19 cellular contexts compared by ENCODE assay signal in the genomic region with DNA sequence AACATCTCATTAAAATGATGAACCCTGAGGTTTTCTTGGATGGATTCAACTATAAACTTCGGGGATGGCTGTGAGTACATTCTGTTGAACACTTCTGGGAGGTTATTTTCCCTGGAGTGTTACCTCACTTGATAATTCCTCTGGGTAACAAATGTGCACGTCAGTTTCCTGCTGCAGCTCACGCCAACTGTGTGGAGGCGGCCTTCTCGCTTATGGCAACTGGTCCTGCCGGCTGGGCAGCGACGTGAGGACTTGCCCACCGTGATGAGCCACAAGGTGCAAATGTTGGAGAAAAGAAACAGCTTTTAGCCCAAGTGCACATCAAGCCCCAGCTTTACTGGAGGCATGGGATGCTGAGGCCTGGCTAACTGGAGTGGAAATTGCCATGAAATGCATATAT. TPM values are rescaled to one million over a fixed set of nuclear protein-coding genes. Genes with fewer than 3 reads are reported as not detected.
DNase-seq lines count a peak whose midpoint lies in the region; ATAC-seq and TF ChIP-seq lines count a peak whose summit lies in the region.
"Had no signal": no experiment of that assay in that cellular context is flagged by ENCODE, and none has a peak within 500 bp of the region (broad histone marks: within the 10 kb centered on the region; RNA-seq: fewer than 3 reads in every experiment).

No MANE protein-coding gene starts in this region.

- H3K27ac ChIP-seq in GM23338 (ENCODE audit: low read depth) (no peak overlapping the region), VCaP (peak overlapping the region; percentile 37; the same call in 1 of the 2 replicates), dorsolateral prefrontal cortex (no peak overlapping the region)
- H3K27ac ChIP-seq: BLaER1, C4-2B had no signal

- H3K27me3 ChIP-seq in GM23338 (ENCODE audit: insufficient read depth) (no peaks in the 10 kb centered on the region), dorsolateral prefrontal cortex (no peaks in the 10 kb centered on the region)
- H3K27me3 ChIP-seq: BLaER1 had no signal

- TF ChIP-seq CTCF in GM23338 (conservative IDR thresholded peaks at IDR 0.05; ENCODE audit: low read depth in 2 of 2) (no peak), VCaP (conservative IDR thresholded peaks at IDR 0.05) (no peak), mesothelial cell of epicardium (IDR thresholded peaks at IDR 0.05; ENCODE audit: unreplicated experiment) (no peak), dorsolateral prefrontal cortex (IDR thresholded peaks at IDR 0.05 in 54 of 56, conservative IDR thresholded peaks at IDR 0.05 in 2 of 56; ENCODE audit: low read depth in 1 of 56, partially characterized antibody in 56 of 56) (no peak)

- no peak overlapping the region for H3K27ac Mint-ChIP-seq in GM23338
- peak overlapping the region; percentile 21 for H3K27ac Mint-ChIP-seq in mesothelial cell of epicardium
- H3K27ac Mint-ChIP-seq: CD4-positive, CD25-positive, alpha-beta regulatory T cell; CD8-positive, alpha-beta T cell had no signal

- H3K9me3 Mint-ChIP-seq in GM23338, result no peaks in the 10 kb centered on the region
- H3K9me3 Mint-ChIP-seq in mesothelial cell of epicardium, result no peaks in the 10 kb centered on the region
- H3K9me3 Mint-ChIP-seq: CD8-positive, alpha-beta T cell had no signal

- H3K27me3 Mint-ChIP-seq in GM23338 (ENCODE audit: insufficient read depth, low read depth, poor library complexity) (peaks cover 7% of the 10 kb centered on the region), mesothelial cell of epicardium (ENCODE audit: low read depth) (peaks cover 2% of the 10 kb centered on the region)

- H3K4me1 Mint-ChIP-seq in GM23338 (peaks cover 51% of the 10 kb centered on the region), mesothelial cell of epicardium (peaks cover 20% of the 10 kb centered on the region)

- 0 out of 2 replicates have a peak, but pooled peaks cover 8% of the 10 kb centered on the region for H3K9me2 ChIP-seq in GM23338 (ENCODE audit: insufficient read depth)

- H3K4me3 Mint-ChIP-seq in GM23338 (no peak overlapping the region), mesothelial cell of epicardium (no peak overlapping the region)
- H3K4me3 Mint-ChIP-seq: CD4-positive, CD25-positive, alpha-beta regulatory T cell; CD8-positive, alpha-beta T cell had no signal

- H3K36me3 ChIP-seq in GM23338 (ENCODE audit: insufficient read depth), result no peaks in the 10 kb centered on the region
- H3K36me3 ChIP-seq: BLaER1 had no signal

- H3K4me3 ChIP-seq in GM23338 (no peak overlapping the region), dorsolateral prefrontal cortex (no peak overlapping the region)
- H3K4me3 ChIP-seq: BLaER1 had no signal

- no peak for ATAC-seq in GM23338
- ATAC-seq: CD8-positive, alpha-beta T cell; HCT116 had no signal

- intact Hi-C loops in dorsolateral prefrontal cortex (cut with DNase I), result no loop called here

- no peak overlapping the region for H2AFZ ChIP-seq in GM23338

- peak overlapping the region; percentile 32; the same call in 1 of the 2 replicates for H3K4me2 ChIP-seq in GM23338
- H3K4me2 ChIP-seq: BLaER1 had no signal

- peaks cover 7% of the 10 kb centered on the region for H3F3A ChIP-seq in GM23338 (replicated peaks; ENCODE audit: low read depth)

- no peak for DNase-seq in GM23338 (ENCODE audit: low spot score)
- DNase-seq in mesothelial cell of epicardium (ENCODE audit: low spot score in 2 of 2, unreplicated experiment in 2 of 2), result no peak
- no peak for DNase-seq in NCI-H748 treated with DMSO at 0.1 percent for 48 hours (lab: John Stamatoyannopoulos, UW)
- DNase-seq in dorsolateral prefrontal cortex, result no peak
- DNase-seq in NCI-H2196 treated with DMSO at 0.1 percent for 48 hours (lab: John Stamatoyannopoulos, UW; ENCODE audit: unreplicated experiment), result no peak
- DNase-seq: Caco-2; CD4-positive, CD25-positive, alpha-beta regulatory T cell; CD8-positive, alpha-beta T cell; DMS 273 treated with DMSO at 0.1 percent for 48 hours; DMS79; GF-D8; GOT3; H7 had no signal

- no peaks in the 10 kb centered on the region for H3K36me3 Mint-ChIP-seq in GM23338 (ENCODE audit: low read depth)
- no peaks in the 10 kb centered on the region for H3K36me3 Mint-ChIP-seq in mesothelial cell of epicardium
- H3K36me3 Mint-ChIP-seq: CD4-positive, CD25-positive, alpha-beta regulatory T cell; CD8-positive, alpha-beta T cell had no signal

- H3K79me2 ChIP-seq in GM23338 (replicated peaks; ENCODE audit: insufficient read depth), result no peaks in the 10 kb centered on the region

- H4K20me1 ChIP-seq in GM23338 (replicated peaks; ENCODE audit: insufficient read depth), result no peaks in the 10 kb centered on the region
- H4K20me1 ChIP-seq: BLaER1 had no signal

- peaks cover 15% of the 10 kb centered on the region for H3K4me1 ChIP-seq in GM23338 (ENCODE audit: insufficient read depth)
- H3K4me1 ChIP-seq: BLaER1 had no signal

TF ChIP-seq in GM23338, 12 proteins besides CTCF, POLR2A, EP300 and RAD21 (continues in another document):
- TF ChIP-seq JUNB (IDR thresholded peaks at IDR 0.05; ENCODE audit: unreplicated experiment) (no peak), CREB1 (CRISPR knock-in tag; IDR thresholded peaks at IDR 0.05; ENCODE audit: low read depth) (no peak), ZNF331 (CRISPR knock-in tag; IDR thresholded peaks at IDR 0.05; ENCODE audit: low read depth) (no peak), ZNF114 (CRISPR knock-in tag; IDR thresholded peaks at IDR 0.05) (no peak), EZH2phosphoT487 (IDR thresholded peaks at IDR 0.05; ENCODE audit: unreplicated experiment) (no peak)
- TF ChIP-seq, protein P1, sequence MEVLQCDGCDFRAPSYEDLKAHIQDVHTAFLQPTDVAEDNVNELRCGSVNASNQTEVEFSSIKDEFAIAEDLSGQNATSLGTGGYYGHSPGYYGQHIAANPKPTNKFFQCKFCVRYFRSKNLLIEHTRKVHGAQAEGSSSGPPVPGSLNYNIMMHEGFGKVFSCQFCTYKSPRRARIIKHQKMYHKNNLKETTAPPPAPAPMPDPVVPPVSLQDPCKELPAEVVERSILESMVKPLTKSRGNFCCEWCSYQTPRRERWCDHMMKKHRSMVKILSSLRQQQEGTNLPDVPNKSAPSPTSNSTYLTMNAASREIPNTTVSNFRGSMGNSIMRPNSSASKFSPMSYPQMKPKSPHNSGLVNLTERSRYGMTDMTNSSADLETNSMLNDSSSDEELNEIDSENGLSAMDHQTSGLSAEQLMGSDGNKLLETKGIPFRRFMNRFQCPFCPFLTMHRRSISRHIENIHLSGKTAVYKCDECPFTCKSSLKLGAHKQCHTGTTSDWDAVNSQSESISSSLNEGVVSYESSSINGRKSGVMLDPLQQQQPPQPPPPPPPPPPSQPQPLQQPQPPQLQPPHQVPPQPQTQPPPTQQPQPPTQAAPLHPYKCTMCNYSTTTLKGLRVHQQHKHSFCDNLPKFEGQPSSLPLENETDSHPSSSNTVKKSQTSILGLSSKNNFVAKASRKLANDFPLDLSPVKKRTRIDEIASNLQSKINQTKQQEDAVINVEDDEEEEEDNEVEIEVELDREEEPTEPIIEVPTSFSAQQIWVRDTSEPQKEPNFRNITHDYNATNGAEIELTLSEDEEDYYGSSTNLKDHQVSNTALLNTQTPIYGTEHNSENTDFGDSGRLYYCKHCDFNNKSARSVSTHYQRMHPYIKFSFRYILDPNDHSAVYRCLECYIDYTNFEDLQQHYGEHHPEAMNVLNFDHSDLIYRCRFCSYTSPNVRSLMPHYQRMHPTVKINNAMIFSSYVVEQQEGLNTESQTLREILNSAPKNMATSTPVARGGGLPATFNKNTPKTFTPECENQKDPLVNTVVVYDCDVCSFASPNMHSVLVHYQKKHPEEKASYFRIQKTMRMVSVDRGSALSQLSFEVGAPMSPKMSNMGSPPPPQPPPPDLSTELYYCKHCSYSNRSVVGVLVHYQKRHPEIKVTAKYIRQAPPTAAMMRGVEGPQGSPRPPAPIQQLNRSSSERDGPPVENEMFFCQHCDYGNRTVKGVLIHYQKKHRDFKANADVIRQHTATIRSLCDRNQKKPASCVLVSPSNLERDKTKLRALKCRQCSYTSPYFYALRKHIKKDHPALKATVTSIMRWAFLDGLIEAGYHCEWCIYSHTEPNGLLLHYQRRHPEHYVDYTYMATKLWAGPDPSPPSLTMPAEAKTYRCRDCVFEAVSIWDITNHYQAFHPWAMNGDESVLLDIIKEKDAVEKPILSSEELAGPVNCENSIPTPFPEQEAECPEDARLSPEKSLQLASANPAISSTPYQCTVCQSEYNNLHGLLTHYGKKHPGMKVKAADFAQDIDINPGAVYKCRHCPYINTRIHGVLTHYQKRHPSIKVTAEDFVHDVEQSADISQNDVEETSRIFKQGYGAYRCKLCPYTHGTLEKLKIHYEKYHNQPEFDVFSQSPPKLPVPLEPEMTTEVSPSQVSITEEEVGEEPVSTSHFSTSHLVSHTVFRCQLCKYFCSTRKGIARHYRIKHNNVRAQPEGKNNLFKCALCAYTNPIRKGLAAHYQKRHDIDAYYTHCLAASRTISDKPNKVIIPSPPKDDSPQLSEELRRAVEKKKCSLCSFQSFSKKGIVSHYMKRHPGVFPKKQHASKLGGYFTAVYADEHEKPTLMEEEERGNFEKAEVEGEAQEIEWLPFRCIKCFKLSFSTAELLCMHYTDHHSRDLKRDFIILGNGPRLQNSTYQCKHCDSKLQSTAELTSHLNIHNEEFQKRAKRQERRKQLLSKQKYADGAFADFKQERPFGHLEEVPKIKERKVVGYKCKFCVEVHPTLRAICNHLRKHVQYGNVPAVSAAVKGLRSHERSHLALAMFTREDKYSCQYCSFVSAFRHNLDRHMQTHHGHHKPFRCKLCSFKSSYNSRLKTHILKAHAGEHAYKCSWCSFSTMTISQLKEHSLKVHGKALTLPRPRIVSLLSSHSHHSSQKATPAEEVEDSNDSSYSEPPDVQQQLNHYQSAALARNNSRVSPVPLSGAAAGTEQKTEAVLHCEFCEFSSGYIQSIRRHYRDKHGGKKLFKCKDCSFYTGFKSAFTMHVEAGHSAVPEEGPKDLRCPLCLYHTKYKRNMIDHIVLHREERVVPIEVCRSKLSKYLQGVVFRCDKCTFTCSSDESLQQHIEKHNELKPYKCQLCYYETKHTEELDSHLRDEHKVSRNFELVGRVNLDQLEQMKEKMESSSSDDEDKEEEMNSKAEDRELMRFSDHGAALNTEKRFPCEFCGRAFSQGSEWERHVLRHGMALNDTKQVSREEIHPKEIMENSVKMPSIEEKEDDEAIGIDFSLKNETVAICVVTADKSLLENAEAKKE (CRISPR knock-in tag; IDR thresholded peaks at IDR 0.05), result no peak

RNA-seq across cellular contexts. Expression of a gene that starts 15.9 kb away (rescaled TPM):
- total RNA-seq in GM23338 (2014; rRNA removed; shearing (Covaris generic)), result 145 and 161 TPM in 2 replicates
- 50.8 and 60.8 TPM in 2 replicates for polyA plus RNA-seq in GM23338 (2016; fragmentation: Nextera tagmentation; extraction: Ambion mirVana)
- total RNA-seq in mesothelial cell of epicardium, result 69.1 to 79.4 TPM (median 72.5 TPM) in 3 replicates
- total RNA-seq in dorsolateral prefrontal cortex, result 10 to 100 TPM in 3 of 120 experiments, 1 to 10 TPM in 117; 1.4 to 20.5 (median 5.9) TPM
- total RNA-seq: A172; CD8-positive, alpha-beta T cell; G401 had no signal
